ENCODE assay signal across 8 cellular contexts in genomic region chr6:99467509-99468106, GRCh38.
DNase-seq lines count a peak whose midpoint lies in the region; ATAC-seq and TF ChIP-seq lines count a peak whose summit lies in the region.

No MANE protein-coding gene starts in this region.

- in situ Hi-C loops in astrocyte of the cerebellum (cut with HindIII; ENCODE audit: low sequenced_read_pairs) = no loop called here

- ATAC-seq in GM18502 (IDR thresholded peaks at IDR 0.05; ENCODE audit: poor library complexity, unreplicated experiment) (peak; percentile 68), HG02981 (IDR thresholded peaks at IDR 0.05; ENCODE audit: unreplicated experiment) (no peak), HG03196 (IDR thresholded peaks at IDR 0.05; ENCODE audit: unreplicated experiment) (no peak)

- TF ChIP-seq CTCF in AG09319 (IDR thresholded peaks at IDR 0.05; ENCODE audit: low read depth, low read length) = peak; percentile 69
- TF ChIP-seq CTCF in astrocyte of the cerebellum (IDR thresholded peaks at IDR 0.05; ENCODE audit: low read depth, low read length, missing control alignments) = peak; percentile 64

- DNase-seq in AG09319 (ENCODE audit: extremely low read depth, low read depth) (no peak), NCI-H1105 (lab: John Stamatoyannopoulos, UW) (peak; percentile 17), astrocyte of the cerebellum (ENCODE audit: low read depth) (no peak), left kidney (ENCODE audit: low read depth, low spot score) (peak; percentile 34)
- DNase-seq in activated naive CD4-positive, alpha-beta T cell (lab: John Stamatoyannopoulos, UW) = no peak

- no peak overlapping the region for H3K4me3 ChIP-seq in astrocyte of the cerebellum (ENCODE audit: low read depth, low read length)

Comparison
In these comparisons a context has a peak if more than half of its experiments do, and no peak if none do; other contexts are left out.
1. DNase-seq: peak in NCI-H1105 (single experiment) and left kidney (single experiment); none in AG09319 (single experiment), astrocyte of the cerebellum (single experiment) and activated naive CD4-positive, alpha-beta T cell (0 of 4).